8 cellular contexts compared by ENCODE assay signal in the genomic region with DNA sequence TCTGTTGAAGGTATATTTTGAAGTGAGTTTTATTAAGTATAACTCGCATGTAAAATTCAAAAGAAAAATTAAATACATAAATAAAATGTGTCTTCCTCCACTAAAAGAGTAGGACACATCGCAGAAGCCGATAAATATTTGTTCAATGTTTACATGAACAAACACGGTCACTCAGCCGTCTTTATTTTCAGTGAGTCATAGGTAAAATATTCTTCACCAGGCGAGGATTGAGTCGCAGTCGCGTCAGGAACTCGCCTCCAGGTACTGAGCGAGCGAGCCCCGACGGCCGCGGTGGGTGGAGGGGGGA. TPM values are rescaled to one million over a fixed set of nuclear protein-coding genes. Genes with fewer than 3 reads are reported as not detected.
A peak's percentile ranks its signal among the peaks of the same experiment; 100 is the strongest.
DNase-seq lines count a peak whose midpoint lies in the region; ATAC-seq, FAIRE-seq and TF ChIP-seq lines count a peak whose summit lies in the region.

No MANE protein-coding gene starts in this region.

- H3K4me2 ChIP-seq in PC-3 (ENCODE audit: low read length) = peak overlapping the region; percentile 83
- peak overlapping the region; percentile 82 for H3K4me2 ChIP-seq in endothelial cell of umbilical vein (ENCODE audit: insufficient read depth, low read length)

- peak overlapping the region; percentile 43 for H2AFZ ChIP-seq in PC-3 (ENCODE audit: low read length)
- peak overlapping the region; percentile 48 for H2AFZ ChIP-seq in endothelial cell of umbilical vein (ENCODE audit: low read depth, low read length)

- TF ChIP-seq POLR2A in endothelial cell of umbilical vein (IDR thresholded peaks at IDR 0.05; ENCODE audit: low read depth, low read length) = no peak

- POLR2A ChIA-PET in CD8-positive, alpha-beta memory T cell (lab: Charles Lee) = interaction anchor here (0.7 to 1.4 kb wide), 6 partner anchors 11 to 237 kb away, joined by 3 to 12 read pairs (median 6); partner anchors contain the start of genes BRCC3 and VBP1
- POLR2A ChIA-PET in PC-3 (lab: Charles Lee; ENCODE audit: unreplicated experiment) (interaction anchor here (0.7 kb wide), 1 partner anchor 39 kb away, joined by 4 read pairs; no protein-coding TSS in a partner anchor), endothelial cell of umbilical vein (lab: Charles Lee) (no interaction called here)

- H3F3A ChIP-seq in PC-3 (ENCODE audit: low read length, unreplicated experiment) = no peaks in the 10 kb centered on the region

- DNase-seq in CD8-positive, alpha-beta memory T cell = no peak
- no peak for DNase-seq in PC-3
- DNase-seq in endothelial cell of umbilical vein (ENCODE audit: low read depth, low spot score) = no peak
- DNase-seq in osteocyte (ENCODE audit: extremely low spot score, unreplicated experiment) = no peak
- no peak for DNase-seq in RPMI8226
- no peak for DNase-seq in NCI-H2029 treated with DMSO at 0.1 percent for 48 hours (lab: John Stamatoyannopoulos, UW)
- no peak for DNase-seq in stimulated activated CD8-positive, alpha-beta memory T cell treated with anti-CD3 and anti-CD28 coated beads, Interleukin-4, amount 100 ng/mL, for 48 hours

- peaks cover 20 to 32% (median 21%) of the 10 kb centered on the region in 3 donors for H3K4me1 Mint-ChIP-seq in CD8-positive, alpha-beta memory T cell
- H3K4me1 Mint-ChIP-seq in osteocyte (ENCODE audit: unreplicated experiment) = peaks cover 11% of the 10 kb centered on the region

- H3K36me3 ChIP-seq in CD8-positive, alpha-beta memory T cell (ENCODE audit: insufficient read depth, low read length) = no peaks in the 10 kb centered on the region
- H3K36me3 ChIP-seq in PC-3 (ENCODE audit: low read depth, low read length) (no peaks in the 10 kb centered on the region), endothelial cell of umbilical vein (ENCODE audit: control insufficient read depth in 2 of 2, extremely low read depth in 1 of 2, insufficient read depth in 2 of 2, low read length in 2 of 2) (no peaks in the 10 kb centered on the region)

- no TSS peak for BruUV-seq in PC-3 (replicated peaks; lab: Mats Ljungman, UMichigan)
- no TSS peak for BruUV-seq in endothelial cell of umbilical vein (replicated peaks; lab: Mats Ljungman, UMichigan)

- peak overlapping the region; percentile 65 for H3K27ac ChIP-seq in CD8-positive, alpha-beta memory T cell (ENCODE audit: low read depth, low read length)
- H3K27ac ChIP-seq in PC-3 (ENCODE audit: low read length) (peak overlapping the region; percentile 90), endothelial cell of umbilical vein (ENCODE audit: insufficient read depth, low read depth, low read length) (peak overlapping the region; percentile 96)

- peaks cover 0 to 4% (median 0%) of the 10 kb centered on the region in 3 donors for H3K36me3 Mint-ChIP-seq in CD8-positive, alpha-beta memory T cell
- no peaks in the 10 kb centered on the region for H3K36me3 Mint-ChIP-seq in osteocyte (ENCODE audit: unreplicated experiment)

- peaks cover 0 to 4% of the 10 kb centered on the region in 2 donors for H3K27me3 Mint-ChIP-seq in CD8-positive, alpha-beta memory T cell
- H3K27me3 Mint-ChIP-seq in osteocyte (ENCODE audit: unreplicated experiment) = peaks cover 9% of the 10 kb centered on the region

- peak overlapping the region; percentile 94 for H3K9ac ChIP-seq in PC-3 (ENCODE audit: low read length)
- H3K9ac ChIP-seq in endothelial cell of umbilical vein (replicated peaks; ENCODE audit: extremely low read depth, insufficient read depth, low read length) = peak overlapping the region; percentile 87

- CTCF ChIA-PET in CD8-positive, alpha-beta memory T cell (lab: Charles Lee) = interaction anchor here (1.1 to 1.4 kb wide), 2 partner anchors 30 to 191 kb away, joined by 4 to 7 read pairs; no protein-coding TSS in a partner anchor
- CTCF ChIA-PET in PC-3 (lab: Charles Lee) (interaction anchor here (1.0 kb wide), 1 partner anchor 23 kb away, joined by 3 read pairs; no protein-coding TSS in a partner anchor), endothelial cell of umbilical vein (lab: Charles Lee) (interaction anchor here (0.7 to 1.5 kb wide), 6 partner anchors 16 to 190 kb away, joined by 3 to 8 read pairs (median 4); partner anchors contain the start of gene VBP1)

- TF ChIP-seq CTCF in PC-3 (conservative IDR thresholded peaks at IDR 0.05; ENCODE audit: low read depth, low read length) (no peak), endothelial cell of umbilical vein (IDR thresholded peaks at IDR 0.05; ENCODE audit: extremely low read depth in 1 of 2, insufficient read depth in 1 of 2, low read depth in 1 of 2, low read length in 2 of 2) (no peak), osteocyte (IDR thresholded peaks at IDR 0.05) (no peak)

- H3K4me3 Mint-ChIP-seq in CD8-positive, alpha-beta memory T cell = peak overlapping the region; percentile 67 to 98 (median 90)
- peak overlapping the region; percentile 81 for H3K4me3 Mint-ChIP-seq in osteocyte (ENCODE audit: unreplicated experiment)

- no peaks in the 10 kb centered on the region for H3K9me2 ChIP-seq in PC-3 (replicated peaks; ENCODE audit: low read length)

- no peaks in the 10 kb centered on the region for H3K9me3 Mint-ChIP-seq in CD8-positive, alpha-beta memory T cell
- H3K9me3 Mint-ChIP-seq in osteocyte (ENCODE audit: unreplicated experiment) = no peaks in the 10 kb centered on the region

- peak overlapping the region; percentile 76 to 98 (median 94) for H3K27ac Mint-ChIP-seq in CD8-positive, alpha-beta memory T cell
- H3K27ac Mint-ChIP-seq in osteocyte (ENCODE audit: unreplicated experiment) = peak overlapping the region; percentile 93

- H3K4me1 ChIP-seq in CD8-positive, alpha-beta memory T cell (ENCODE audit: insufficient read depth, low read length) = peaks cover 14% of the 10 kb centered on the region
- peaks cover 13% of the 10 kb centered on the region for H3K4me1 ChIP-seq in PC-3 (ENCODE audit: insufficient read depth, low read length)
- no peaks in the 10 kb centered on the region for H3K4me1 ChIP-seq in endothelial cell of umbilical vein (ENCODE audit: control insufficient read depth, extremely low read depth, insufficient read depth, low read length)

- intact Hi-C loops in PC-3 (cut with micrococcal nuclease) = loop anchor here (1.0 to 2.0 kb wide), 3 partner anchors 31 to 45 kb away; partner anchors contain the start of genes BRCC3, CMC4 and MTCP1
- intact Hi-C loops in endothelial cell of umbilical vein (cut with micrococcal nuclease) = loop anchor here (1.0 to 5.0 kb wide), 3 partner anchors 45 to 191 kb away; partner anchors contain the start of genes BRCC3, CMC4, MTCP1 and VBP1

- FAIRE-seq in endothelial cell of umbilical vein (lab: Jason Lieb, UNC) = peak; percentile 28

- H3K9me1 ChIP-seq in endothelial cell of umbilical vein (replicated peaks; ENCODE audit: control insufficient read depth, extremely low read depth, insufficient read depth, low read length) = no peaks in the 10 kb centered on the region

- no peak overlapping the region for H3K4me3 ChIP-seq in CD8-positive, alpha-beta memory T cell (ENCODE audit: low read length)
- H3K4me3 ChIP-seq in PC-3 (ENCODE audit: low read length) (peak overlapping the region; percentile 77), endothelial cell of umbilical vein (replicated peaks in 1 of 3; ENCODE audit: insufficient read depth in 1 of 3, low read depth in 1 of 3, low read length in 3 of 3) (peak overlapping the region; percentile 39 to 82 (median 72))

- H3K27me3 ChIP-seq in CD8-positive, alpha-beta memory T cell (ENCODE audit: insufficient read depth, low read length, poor library complexity, severe bottlenecking) = no peaks in the 10 kb centered on the region
- H3K27me3 ChIP-seq in PC-3 (ENCODE audit: low read length) = no peaks in the 10 kb centered on the region
- H3K27me3 ChIP-seq in endothelial cell of umbilical vein (ENCODE audit: control insufficient read depth in 2 of 2, insufficient read depth in 2 of 2, low read length in 2 of 2) = peaks cover 2 to 5% of the 10 kb centered on the region in 2 experiments

- peaks cover 10% of the 10 kb centered on the region for H4K20me1 ChIP-seq in PC-3 (ENCODE audit: low read length)
- H4K20me1 ChIP-seq in endothelial cell of umbilical vein (replicated peaks; ENCODE audit: control insufficient read depth, extremely low read depth, insufficient read depth, low read length) = no peaks in the 10 kb centered on the region

- ATAC-seq in PC-3 (peak; percentile 77), HG02852 (IDR thresholded peaks at IDR 0.05; ENCODE audit: unreplicated experiment) (no peak)

- H3K9me3 ChIP-seq in CD8-positive, alpha-beta memory T cell (ENCODE audit: low read length) = no peaks in the 10 kb centered on the region
- no peaks in the 10 kb centered on the region for H3K9me3 ChIP-seq in PC-3 (ENCODE audit: low read length)
- no peaks in the 10 kb centered on the region for H3K9me3 ChIP-seq in endothelial cell of umbilical vein (replicated peaks; ENCODE audit: control insufficient read depth, insufficient read depth, low read length)

- dilution Hi-C loops in endothelial cell of umbilical vein (cut with MboI; ENCODE audit: extremely low pct_ligation_motif_present, low sequenced_read_pairs) = no loop called here

- H3K79me2 ChIP-seq in PC-3 (ENCODE audit: low read length) (peaks cover 41% of the 10 kb centered on the region), endothelial cell of umbilical vein (ENCODE audit: control insufficient read depth, insufficient read depth, low read length) (peaks cover 8% of the 10 kb centered on the region)

RNA-seq across cellular contexts. Expression of gene FUNDC2, which starts 0.3 kb away (rescaled TPM):
- total RNA-seq in CD8-positive, alpha-beta memory T cell = 100 to 1,000 TPM in 1 of 2 experiments, 10 to 100 TPM in 1; 96.4 to 104 TPM
- 178 TPM for polyA plus RNA-seq in CD8-positive, alpha-beta memory T cell
- total RNA-seq in PC-3 (2014; rRNA removed) = 75.0 and 80.7 TPM in 2 replicates
- total RNA-seq in endothelial cell of umbilical vein = 53.3 TPM in 2 replicates
- polyA plus RNA-seq in endothelial cell of umbilical vein = 65.6 and 80.8 TPM in 2 replicates
- polyA plus RNA-seq in endothelial cell of umbilical vein (2011; cell fraction: cytosol; rRNA removed) = 71.1 and 87.6 TPM in 2 replicates
- 34.6 and 36.1 TPM in 2 replicates for polyA plus RNA-seq in endothelial cell of umbilical vein (2011; cell fraction: nucleus; rRNA removed)
- polyA plus RNA-seq in endothelial cell of umbilical vein (2012) = 68.5 and 75.6 TPM in 2 replicates
- 28.9 and 47.9 TPM in 2 replicates for polyA minus RNA-seq in endothelial cell of umbilical vein
- polyA minus RNA-seq in endothelial cell of umbilical vein (2011; cell fraction: cytosol; rRNA and poly(A)+ RNA removed) = 23.7 TPM
- 17.1 and 21.3 TPM in 2 replicates for polyA minus RNA-seq in endothelial cell of umbilical vein (2011; cell fraction: nucleus; rRNA and poly(A)+ RNA removed)
- 58.6 and 65.1 TPM in 2 replicates for total RNA-seq in osteocyte

RNA-seq across cellular contexts. Expression of gene F8, which starts 3.9 kb away (rescaled TPM):
- total RNA-seq in CD8-positive, alpha-beta memory T cell = 10 to 100 TPM; 10.8 to 11.9 TPM
- polyA plus RNA-seq in CD8-positive, alpha-beta memory T cell = 15.2 TPM
- 0.91 and 1.1 TPM in 2 replicates for total RNA-seq in PC-3 (2014; rRNA removed)
- 0.67 and 1.1 TPM in 2 replicates for total RNA-seq in endothelial cell of umbilical vein
- polyA plus RNA-seq in endothelial cell of umbilical vein = 0.53 and 0.62 TPM in 2 replicates
- 0.56 and 0.80 TPM in 2 replicates for polyA plus RNA-seq in endothelial cell of umbilical vein (2011; cell fraction: cytosol; rRNA removed)
- 0.36 and 0.55 TPM in 2 replicates for polyA plus RNA-seq in endothelial cell of umbilical vein (2011; cell fraction: nucleus; rRNA removed)
- polyA plus RNA-seq in endothelial cell of umbilical vein (2012) = 0.40 and 0.79 TPM in 2 replicates
- polyA minus RNA-seq in endothelial cell of umbilical vein = 1.0 and 1.2 TPM in 2 replicates
- 1.4 TPM for polyA minus RNA-seq in endothelial cell of umbilical vein (2011; cell fraction: cytosol; rRNA and poly(A)+ RNA removed)
- 0.72 and 1.5 TPM in 2 replicates for polyA minus RNA-seq in endothelial cell of umbilical vein (2011; cell fraction: nucleus; rRNA and poly(A)+ RNA removed)
- total RNA-seq in osteocyte = 1.9 and 2.2 TPM in 2 replicates

RNA-seq across cellular contexts. Expression of gene CMC4, which starts 44.6 kb away (rescaled TPM):
- 1 to 10 TPM; 3.6 to 4.3 TPM for total RNA-seq in CD8-positive, alpha-beta memory T cell
- 28.7 TPM for polyA plus RNA-seq in CD8-positive, alpha-beta memory T cell
- 20.7 and 31.9 TPM in 2 replicates for total RNA-seq in PC-3 (2014; rRNA removed)
- total RNA-seq in endothelial cell of umbilical vein = 3.2 and 4.3 TPM in 2 replicates
- polyA plus RNA-seq in endothelial cell of umbilical vein = 6.7 and 8.2 TPM in 2 replicates
- 9.2 and 10.7 TPM in 2 replicates for polyA plus RNA-seq in endothelial cell of umbilical vein (2011; cell fraction: cytosol; rRNA removed)
- 5.9 and 7.1 TPM in 2 replicates for polyA plus RNA-seq in endothelial cell of umbilical vein (2011; cell fraction: nucleus; rRNA removed)
- 4.0 and 5.1 TPM in 2 replicates for polyA plus RNA-seq in endothelial cell of umbilical vein (2012)
- polyA minus RNA-seq in endothelial cell of umbilical vein = 0.87 and 1.7 TPM in 2 replicates
- 1.6 TPM for polyA minus RNA-seq in endothelial cell of umbilical vein (2011; cell fraction: cytosol; rRNA and poly(A)+ RNA removed)
- 0.67 and 0.91 TPM in 2 replicates for polyA minus RNA-seq in endothelial cell of umbilical vein (2011; cell fraction: nucleus; rRNA and poly(A)+ RNA removed)
- 6.9 and 10.6 TPM in 2 replicates for total RNA-seq in osteocyte

RNA-seq across cellular contexts. Expression of gene MTCP1, which starts 44.6 kb away (rescaled TPM):
- 10 to 100 TPM; 22.6 to 24.2 TPM for total RNA-seq in CD8-positive, alpha-beta memory T cell
- polyA plus RNA-seq in CD8-positive, alpha-beta memory T cell = 21.8 TPM
- total RNA-seq in PC-3 (2014; rRNA removed) = 6.6 and 17.9 TPM in 2 replicates
- total RNA-seq in endothelial cell of umbilical vein = 15.8 and 15.9 TPM in 2 replicates
- polyA plus RNA-seq in endothelial cell of umbilical vein = 1.8 and 3.1 TPM in 2 replicates
- 0.85 and 1.9 TPM in 2 replicates for polyA plus RNA-seq in endothelial cell of umbilical vein (2011; cell fraction: cytosol; rRNA removed)
- 11.1 and 13.4 TPM in 2 replicates for polyA plus RNA-seq in endothelial cell of umbilical vein (2011; cell fraction: nucleus; rRNA removed)
- polyA plus RNA-seq in endothelial cell of umbilical vein (2012) = 15.3 and 24.6 TPM in 2 replicates
- 1.5 and 2.2 TPM in 2 replicates for polyA minus RNA-seq in endothelial cell of umbilical vein
- polyA minus RNA-seq in endothelial cell of umbilical vein (2011; cell fraction: cytosol; rRNA and poly(A)+ RNA removed) = 10.4 TPM
- 3.1 and 5.4 TPM in 2 replicates for polyA minus RNA-seq in endothelial cell of umbilical vein (2011; cell fraction: nucleus; rRNA and poly(A)+ RNA removed)
- total RNA-seq in osteocyte = 17.8 and 24.4 TPM in 2 replicates

RNA-seq across cellular contexts. Expression of gene BRCC3, which starts 44.9 kb away (rescaled TPM):
- 10 to 100 TPM; 37.0 to 41.3 TPM for total RNA-seq in CD8-positive, alpha-beta memory T cell
- 27.3 TPM for polyA plus RNA-seq in CD8-positive, alpha-beta memory T cell
- total RNA-seq in PC-3 (2014; rRNA removed) (18.0 and 19.7 TPM in 2 replicates), endothelial cell of umbilical vein (23.9 and 25.5 TPM in 2 replicates), osteocyte (12.4 and 15.3 TPM in 2 replicates)
- polyA plus RNA-seq in endothelial cell of umbilical vein = 9.7 and 12.4 TPM in 2 replicates
- polyA plus RNA-seq in endothelial cell of umbilical vein (2011; cell fraction: cytosol; rRNA removed) = 14.9 and 15.6 TPM in 2 replicates
- polyA plus RNA-seq in endothelial cell of umbilical vein (2011; cell fraction: nucleus; rRNA removed) = 8.1 and 12.5 TPM in 2 replicates
- 20.6 and 29.2 TPM in 2 replicates for polyA plus RNA-seq in endothelial cell of umbilical vein (2012)
- polyA minus RNA-seq in endothelial cell of umbilical vein = 20.7 and 28.9 TPM in 2 replicates
- 30.3 TPM for polyA minus RNA-seq in endothelial cell of umbilical vein (2011; cell fraction: cytosol; rRNA and poly(A)+ RNA removed)
- 12.2 and 12.6 TPM in 2 replicates for polyA minus RNA-seq in endothelial cell of umbilical vein (2011; cell fraction: nucleus; rRNA and poly(A)+ RNA removed)
